In genomic region chr14:103803661-103804060, GRCh38 we compare ENCODE assay signal across 1 cellular context.
TF ChIP-seq lines count a peak whose summit lies in the region.

No MANE protein-coding gene starts in this region.

TF ChIP-seq in endothelial cell of umbilical vein, 7 proteins besides CTCF, POLR2A, EP300 and RAD21:
- no peak for TF ChIP-seq MYC (IDR thresholded peaks at IDR 0.05; ENCODE audit: low read depth, low read length)
- peak; percentile 9 for TF ChIP-seq FOS (IDR thresholded peaks at IDR 0.05; ENCODE audit: borderline replicate concordance, insufficient read depth, low read length)
TF ChIP-seq in endothelial cell of umbilical vein: peak in this region for 1.
